9 cellular contexts compared by ENCODE assay signal in the genomic region with DNA sequence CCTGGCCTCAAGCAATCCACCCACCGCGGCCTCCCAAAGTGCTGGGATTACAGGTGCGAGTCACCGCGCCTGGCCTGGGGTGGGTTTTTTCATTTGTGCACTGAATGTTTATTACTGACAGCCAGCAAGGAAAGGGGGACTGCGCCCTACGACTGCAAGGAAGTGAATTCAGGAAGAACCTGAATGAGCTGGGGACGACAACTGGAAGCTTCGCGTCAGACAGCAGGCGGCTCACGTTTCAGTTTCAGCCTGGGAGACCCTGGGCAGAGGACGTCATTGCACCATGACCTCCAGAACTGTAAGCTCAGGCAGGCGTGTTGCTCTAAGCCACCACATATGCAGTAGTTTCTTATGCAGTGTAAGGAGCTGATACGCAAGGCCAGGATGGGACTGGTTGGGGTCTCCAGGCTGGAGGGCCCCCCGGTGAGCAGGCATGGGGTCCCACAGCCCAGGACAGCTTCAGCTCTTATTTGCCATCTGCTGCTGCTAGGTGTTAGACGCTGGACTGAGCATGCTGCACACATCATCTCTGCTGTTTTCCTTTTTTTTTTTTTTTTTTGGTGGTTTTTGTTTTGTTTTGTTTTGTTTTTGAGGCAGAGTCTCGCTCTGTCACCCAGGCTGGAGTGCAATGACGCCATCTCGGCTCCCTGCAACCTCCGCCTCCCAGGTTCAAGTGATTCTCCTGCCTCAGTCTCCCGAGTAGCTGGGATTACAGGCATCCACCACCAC.
DNase-seq lines count a peak whose midpoint lies in the region; ATAC-seq lines count a peak whose summit lies in the region.
"Had no signal": no experiment of that assay in that cellular context is flagged by ENCODE, and none has a peak within 500 bp of the region (broad histone marks: within the 10 kb centered on the region; RNA-seq: fewer than 3 reads in every experiment).

No MANE protein-coding gene starts in this region.

- no peaks in the 10 kb centered on the region for H3K27me3 Mint-ChIP-seq in T-cell
- H3K27me3 Mint-ChIP-seq: activated B cell treated with CpG ODN at 0.5 μM for 24 hours had no signal

- H3K27ac Mint-ChIP-seq in T-cell = peak overlapping the region; percentile 31 to 68

- no peak overlapping the region for H2AFZ ChIP-seq in GM23248

- no peaks in the 10 kb centered on the region for H3K79me2 ChIP-seq in GM23248 (ENCODE audit: insufficient read depth)

- H3K9me3 Mint-ChIP-seq in T-cell = no peaks in the 10 kb centered on the region
- H3K9me3 Mint-ChIP-seq: activated B cell treated with CpG ODN at 0.5 μM for 24 hours had no signal

- no peaks in the 10 kb centered on the region for H4K20me1 ChIP-seq in GM23248 (ENCODE audit: insufficient read depth)

- H3K4me3 ChIP-seq in GM23248 (no peak overlapping the region), right cardiac atrium (ENCODE audit: low read length) (no peak overlapping the region), skeletal muscle tissue (ENCODE audit: low read length in 3 of 3) (peak overlapping the region in 1 of 3 donors; percentile 29)

- H3K9me2 ChIP-seq in GM23248 (ENCODE audit: insufficient read depth) = no peaks in the 10 kb centered on the region

- H3K4me1 Mint-ChIP-seq in T-cell = peaks cover 21 to 35% (median 24%) of the 10 kb centered on the region in 3 donors

- peak in 1 of 4 experiments; percentile 25 for ATAC-seq in T-cell (replicated peaks in 1 of 4)
- ATAC-seq in right cardiac atrium = no peak
- no peak for ATAC-seq in GM21717 (IDR thresholded peaks at IDR 0.05; ENCODE audit: unreplicated experiment)
- no peak for ATAC-seq in GM18498 (IDR thresholded peaks at IDR 0.05; ENCODE audit: unreplicated experiment)

- no peaks in the 10 kb centered on the region for H3K36me3 Mint-ChIP-seq in T-cell

- WGBS in GM23248 (ENCODE audit: low coverage in 1 of 2, low lambda C conversion rate in 2 of 2, missing lambda C conversion rate in 2 of 2), 2 experiments = 71 to 76% methylated on average over 21 to 22 of the region's 22 CpGs
- WGBS in right cardiac atrium = 79% methylated on average over 22 of the region's 22 CpGs

- peak overlapping the region; percentile 86 for H3K9ac ChIP-seq in GM23248
- H3K9ac ChIP-seq in skeletal muscle tissue (ENCODE audit: low read depth in 1 of 3, low read length in 3 of 3) = peak overlapping the region in 2 of 3 donors; percentile 73 to 75

- H3K27me3 ChIP-seq in GM23248 (replicated peaks; ENCODE audit: insufficient read depth) (no peaks in the 10 kb centered on the region), right cardiac atrium (ENCODE audit: control insufficient read depth, insufficient read depth) (no peaks in the 10 kb centered on the region), skeletal muscle tissue (ENCODE audit: control insufficient read depth in 3 of 3, insufficient read depth in 3 of 3, low read length in 3 of 3) (no peaks in the 10 kb centered on the region)

- H3K4me1 ChIP-seq in GM23248 (ENCODE audit: insufficient read depth) (peaks cover 49% of the 10 kb centered on the region), right cardiac atrium (ENCODE audit: control insufficient read depth, insufficient read depth, low read length) (peaks cover 27% of the 10 kb centered on the region), skeletal muscle tissue (ENCODE audit: control insufficient read depth in 3 of 3, insufficient read depth in 3 of 3, low read length in 3 of 3) (peaks cover 44 to 74% (median 63%) of the 10 kb centered on the region in 3 donors)

- H3K4me3 Mint-ChIP-seq in T-cell = peak overlapping the region in 2 of 3 donors; percentile 49 to 85

- H3K4me2 ChIP-seq in GM23248 (ENCODE audit: unreplicated experiment) = peak overlapping the region; percentile 80

- intact Hi-C loops in right cardiac atrium (cut with DNase I) = loop anchor here (2.0 to 5.0 kb wide), 4 partner anchors 35 to 66 kb away; partner anchors contain the start of gene GADD45B (in 4 of the 4)

- CTCF ChIA-PET in T-cell (lab: Charles Lee) = interaction anchor here in 1 of 2 donors (0.7 kb wide), 1 partner anchor 211 kb away, joined by 4 read pairs; no protein-coding TSS in a partner anchor

- H3K9me3 ChIP-seq in GM23248 (ENCODE audit: low read depth) (no peaks in the 10 kb centered on the region), right cardiac atrium (ENCODE audit: control insufficient read depth, low read length) (no peaks in the 10 kb centered on the region), skeletal muscle tissue (ENCODE audit: control insufficient read depth in 3 of 3, low read length in 3 of 3) (no peaks in the 10 kb centered on the region)

- H3F3A ChIP-seq in GM23248 (ENCODE audit: insufficient read depth) = peaks cover 38% of the 10 kb centered on the region

- POLR2A ChIA-PET in T-cell (lab: Charles Lee) = interaction anchor here in 1 of 2 donors (0.7 kb wide), 1 partner anchor 73 kb away, joined by 8 read pairs; no protein-coding TSS in a partner anchor

- no peaks in the 10 kb centered on the region for H3K36me3 ChIP-seq in GM23248 (ENCODE audit: low read depth)
- H3K36me3 ChIP-seq in skeletal muscle tissue (ENCODE audit: control insufficient read depth in 3 of 3, insufficient read depth in 3 of 3, low read length in 3 of 3) = no peaks in the 10 kb centered on the region

- in situ Hi-C loops in GM23248 (cut with MboI) = no loop called here

- H3K27ac ChIP-seq in GM23248 (peak overlapping the region; percentile 98), right cardiac atrium (ENCODE audit: low read length) (peak overlapping the region; percentile 97), skeletal muscle tissue (ENCODE audit: low read depth, low read length) (peak overlapping the region; percentile 97)

- DNase-seq in GM23248 (no peak), T-cell (no peak), right cardiac atrium (peak in 2 of 3 donors; percentile 48 to 51), hippocampal formation (lab: John Stamatoyannopoulos, UW) (no peak), iPS-NIHi7 (ENCODE audit: extremely low spot score) (no peak)
- DNase-seq: activated B cell treated with CpG ODN at 0.5 μM for 24 hours had no signal

Comparison
In these comparisons a context has a peak if more than half of its experiments do, and no peak if none do; other contexts are left out.
1. DNase-seq: peak in right cardiac atrium (2 of 3); none in GM23248 (single experiment), T-cell (0 of 34), hippocampal formation (0 of 2) and iPS-NIHi7 (single experiment).
2. Peak in every context shown above with its lines, with median percentiles within 50 percentile points of each other: H3K27ac ChIP-seq.